ENCODE assay signal across 16 cellular contexts in the genomic region with DNA sequence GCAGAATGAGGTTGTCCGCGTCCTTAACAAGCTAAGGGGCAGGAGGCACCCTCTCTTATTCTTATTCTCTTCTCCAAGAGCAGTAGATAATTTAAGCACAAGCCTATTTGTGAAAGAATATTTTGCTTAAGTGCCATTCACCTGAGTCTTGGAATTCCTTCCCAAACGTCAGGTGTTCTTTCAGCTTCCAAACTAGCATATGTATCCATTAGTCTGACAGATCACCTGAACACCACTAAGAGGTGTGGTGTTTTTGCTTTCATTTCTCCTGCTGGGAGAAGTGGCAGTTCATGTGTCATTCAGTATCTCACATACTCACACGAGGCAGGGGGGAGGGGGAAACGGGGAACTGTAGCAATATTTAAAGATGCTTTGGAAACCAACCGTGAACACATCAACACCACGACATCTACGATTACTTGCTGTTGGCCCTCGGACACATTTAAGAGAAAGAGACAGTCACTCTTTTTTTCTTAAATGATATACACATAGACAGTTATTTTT.
"Had no signal": no experiment of that assay in that cellular context is flagged by ENCODE, and none has a peak within 500 bp of the region (broad histone marks: within the 10 kb centered on the region; RNA-seq: fewer than 3 reads in every experiment).

No MANE protein-coding gene starts in this region.

- H3K9me3 Mint-ChIP-seq: activated naive CD4-positive, alpha-beta T cell treated with anti-CD3 and anti-CD28 coated beads, Interleukin-2, amount 50 U/mL, for 24 hours; naive thymus-derived CD8-positive, alpha-beta T cell; stimulated activated effector memory CD8-positive, alpha-beta T cell treated with anti-CD3 and anti-CD28 coated beads, Interleukin-12 subunit alpha, Interleukin-12 subunit beta, amount 100 ng/mL, for 72 hours; type B pancreatic cell had no signal

- H3K27me3 Mint-ChIP-seq: activated naive CD4-positive, alpha-beta T cell treated with anti-CD3 and anti-CD28 coated beads, Interleukin-2, amount 50 U/mL, for 24 hours had no signal

- H3K27ac Mint-ChIP-seq: activated naive CD4-positive, alpha-beta T cell treated with anti-CD3 and anti-CD28 coated beads, Interleukin-2, amount 50 U/mL, for 24 hours; naive thymus-derived CD8-positive, alpha-beta T cell; stimulated activated effector memory CD8-positive, alpha-beta T cell treated with anti-CD3 and anti-CD28 coated beads, Interleukin-12 subunit alpha, Interleukin-12 subunit beta, amount 100 ng/mL, for 72 hours; type B pancreatic cell had no signal

- H3K4me1 Mint-ChIP-seq: activated naive CD4-positive, alpha-beta T cell treated with anti-CD3 and anti-CD28 coated beads, Interleukin-2, amount 50 U/mL, for 24 hours; naive thymus-derived CD8-positive, alpha-beta T cell; stimulated activated effector memory CD8-positive, alpha-beta T cell treated with anti-CD3 and anti-CD28 coated beads, Interleukin-12 subunit alpha, Interleukin-12 subunit beta, amount 100 ng/mL, for 72 hours had no signal

- H3K36me3 Mint-ChIP-seq: activated naive CD4-positive, alpha-beta T cell treated with anti-CD3 and anti-CD28 coated beads, Interleukin-2, amount 50 U/mL, for 24 hours; naive thymus-derived CD8-positive, alpha-beta T cell; stimulated activated effector memory CD8-positive, alpha-beta T cell treated with anti-CD3 and anti-CD28 coated beads, Interleukin-12 subunit alpha, Interleukin-12 subunit beta, amount 100 ng/mL, for 72 hours; type B pancreatic cell had no signal

- H3K4me3 Mint-ChIP-seq: activated naive CD4-positive, alpha-beta T cell treated with anti-CD3 and anti-CD28 coated beads, Interleukin-2, amount 50 U/mL, for 24 hours; naive thymus-derived CD8-positive, alpha-beta T cell; stimulated activated effector memory CD8-positive, alpha-beta T cell treated with anti-CD3 and anti-CD28 coated beads, Interleukin-12 subunit alpha, Interleukin-12 subunit beta, amount 100 ng/mL, for 72 hours; type B pancreatic cell had no signal

- DNase-seq: activated CD4-positive, alpha-beta T cell treated with anti-CD3 and anti-CD28 coated beads, Interleukin-2, amount 50 U/mL, for 1 hour; activated CD8-positive, alpha-beta memory T cell treated with anti-CD3 and anti-CD28 coated beads for 24 hours; activated CD8-positive, alpha-beta memory T cell treated with anti-CD3 and anti-CD28 coated beads, Interleukin-2, amount 50 U/mL, for 48 hours; activated effector memory CD4-positive, alpha-beta T cell treated with anti-CD3 and anti-CD28 coated beads, Interleukin-2, amount 50 U/mL, for 16 hours; activated T-cell treated with anti-CD3 and anti-CD28 coated beads, Interleukin-2, amount 50 U/mL, for 48 hours; cortex of kidney; hypothalamus; left colon; mesendoderm; naive thymus-derived CD8-positive, alpha-beta T cell; sigmoid colon; stimulated activated CD4-positive, alpha-beta T cell treated with anti-CD3 and anti-CD28 coated beads, Interleukin-4, amount 100 ng/mL, for 24 hours; stomach had no signal
